1 cellular context compared by ENCODE assay signal in genomic region chr7:84057576-84057975, GRCh38.
TF ChIP-seq lines count a peak whose summit lies in the region.

No MANE protein-coding gene starts in this region.

TF ChIP-seq in HepG2, 621 proteins besides CTCF, POLR2A, EP300 and RAD21 (continued from another document):
- TF ChIP-seq KIAA2018 (CRISPR knock-in tag; IDR thresholded peaks at IDR 0.05; ENCODE audit: borderline replicate concordance) = no peak
- no peak for TF ChIP-seq AKAP8 (CRISPR knock-in tag; IDR thresholded peaks at IDR 0.05)
